ENCODE assay signal across 8 cellular contexts in the genomic region with DNA sequence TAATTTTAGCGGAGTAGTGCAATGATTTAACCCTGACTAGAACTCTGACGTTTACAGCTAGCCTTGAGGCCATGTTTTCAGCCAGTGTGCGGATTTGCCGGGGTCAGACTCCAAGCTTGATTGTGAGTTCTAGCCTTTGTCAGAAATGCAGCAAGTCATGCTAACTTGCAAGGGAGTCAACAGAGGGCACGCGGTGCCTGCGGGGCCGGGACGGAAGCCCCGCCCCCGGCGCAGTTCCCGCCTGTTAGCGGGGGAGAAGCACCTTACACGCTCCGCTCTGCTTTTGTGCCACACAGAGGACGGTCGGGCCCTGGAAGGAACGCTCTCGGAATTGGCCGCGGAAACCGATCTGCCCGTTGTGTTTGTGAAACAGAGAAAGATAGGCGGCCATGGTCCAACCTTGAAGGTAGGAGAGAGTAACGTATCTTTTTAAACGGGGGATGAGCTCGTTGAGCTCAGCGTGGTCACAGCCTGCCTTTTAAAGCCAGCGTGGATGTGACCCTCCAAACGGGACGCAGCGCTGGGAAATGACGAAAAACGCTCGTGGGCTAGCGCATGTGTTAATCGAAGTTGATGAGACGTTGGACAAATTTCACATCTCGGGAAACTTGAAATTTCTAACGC. TPM values are rescaled to one million over a fixed set of nuclear protein-coding genes. Genes with fewer than 3 reads are reported as not detected.
DNase-seq lines count a peak whose midpoint lies in the region; ATAC-seq, FAIRE-seq and TF ChIP-seq lines count a peak whose summit lies in the region.

No MANE protein-coding gene starts in this region.

- peak; percentile 73 for DNase-seq in NCI-H187 treated with DMSO at 0.1 percent for 48 hours (lab: John Stamatoyannopoulos, UW)
- peak; percentile 89 for DNase-seq in T-helper 2 cell treated with Interferon-gamma antibody and Interleukin-4, amounts not matched to agents 5 μg/mL and 100 μg/mL, for 36 hours (ENCODE audit: low spot score)
- DNase-seq in astrocyte (ENCODE audit: low read depth) = peak; percentile 71
- peak; percentile 89 for DNase-seq in hepatocyte (ENCODE audit: low spot score)
- DNase-seq in retina = peak; percentile 91

- peak overlapping the region; percentile 94 for H3K9ac ChIP-seq in astrocyte (ENCODE audit: low read length)

- H3K79me2 ChIP-seq in astrocyte (ENCODE audit: insufficient read depth, low read length) = peaks cover 66% of the 10 kb centered on the region
- peaks cover 56% of the 10 kb centered on the region for H3K79me2 ChIP-seq in hepatocyte

- peaks cover 28% of the 10 kb centered on the region for H3K4me1 Mint-ChIP-seq in T-helper 2 cell treated with Interferon-gamma antibody and Interleukin-4, amounts not matched to agents 5 μg/mL and 100 μg/mL, for 36 hours (ENCODE audit: low read depth)
- peaks cover 16% of the 10 kb centered on the region for H3K4me1 Mint-ChIP-seq in astrocyte (ENCODE audit: low read depth, unreplicated experiment)

- H3K27ac Mint-ChIP-seq in T-helper 2 cell treated with Interferon-gamma antibody and Interleukin-4, amounts not matched to agents 5 μg/mL and 100 μg/mL, for 36 hours = peak overlapping the region; percentile 99
- peak overlapping the region; percentile 100 for H3K27ac Mint-ChIP-seq in astrocyte (ENCODE audit: unreplicated experiment)

- no peaks in the 10 kb centered on the region for H3K27me3 Mint-ChIP-seq in T-helper 2 cell treated with Interferon-gamma antibody and Interleukin-4, amounts not matched to agents 5 μg/mL and 100 μg/mL, for 36 hours (ENCODE audit: low read depth)
- H3K27me3 Mint-ChIP-seq in astrocyte (ENCODE audit: low read depth, unreplicated experiment) = no peaks in the 10 kb centered on the region

- no peaks in the 10 kb centered on the region for H3K9me2 ChIP-seq in hepatocyte (replicated peaks; ENCODE audit: insufficient read depth)

- H3K4me3 ChIP-seq in astrocyte (ENCODE audit: insufficient read depth, low read depth, low read length) (peak overlapping the region; percentile 95), hepatocyte (peak overlapping the region; percentile 78)

- no peaks in the 10 kb centered on the region for H3K9me3 Mint-ChIP-seq in T-helper 2 cell treated with Interferon-gamma antibody and Interleukin-4, amounts not matched to agents 5 μg/mL and 100 μg/mL, for 36 hours
- no peaks in the 10 kb centered on the region for H3K9me3 Mint-ChIP-seq in astrocyte (ENCODE audit: unreplicated experiment)

- FAIRE-seq in astrocyte (lab: Jason Lieb, UNC) = no peak

- peaks cover 28% of the 10 kb centered on the region for H3K36me3 Mint-ChIP-seq in T-helper 2 cell treated with Interferon-gamma antibody and Interleukin-4, amounts not matched to agents 5 μg/mL and 100 μg/mL, for 36 hours (ENCODE audit: low read depth)
- peaks cover 3% of the 10 kb centered on the region for H3K36me3 Mint-ChIP-seq in astrocyte (ENCODE audit: low read depth, unreplicated experiment)

- peaks cover 13% of the 10 kb centered on the region for H3K36me3 ChIP-seq in astrocyte (ENCODE audit: insufficient read depth, low read length)
- no peaks in the 10 kb centered on the region for H3K36me3 ChIP-seq in hepatocyte (replicated peaks; ENCODE audit: insufficient read depth, low read depth)

- H3K9me3 ChIP-seq in astrocyte (ENCODE audit: insufficient read depth, low read depth, low read length) (no peaks in the 10 kb centered on the region), hepatocyte (ENCODE audit: low read depth) (no peaks in the 10 kb centered on the region)

- no peaks in the 10 kb centered on the region for H3K27me3 ChIP-seq in astrocyte (ENCODE audit: insufficient read depth, low read length)
- H3K27me3 ChIP-seq in hepatocyte = no peaks in the 10 kb centered on the region

- TF ChIP-seq POLR2A in GM15510 (IDR thresholded peaks at IDR 0.05; ENCODE audit: borderline replicate concordance, extremely low read depth, insufficient read length) = peak; percentile 73

- peak overlapping the region; percentile 58 for H3K27ac ChIP-seq in astrocyte (ENCODE audit: low read depth, low read length)
- H3K27ac ChIP-seq in hepatocyte = peak overlapping the region; percentile 95

- WGBS in hepatocyte (ENCODE audit: low lambda C conversion rate, missing lambda C conversion rate) = 1% methylated on average over 41 of the region's 41 CpGs

- peak overlapping the region; percentile 99 for H3K4me3 Mint-ChIP-seq in T-helper 2 cell treated with Interferon-gamma antibody and Interleukin-4, amounts not matched to agents 5 μg/mL and 100 μg/mL, for 36 hours
- H3K4me3 Mint-ChIP-seq in astrocyte (ENCODE audit: unreplicated experiment) = peak overlapping the region; percentile 96

- H4K20me1 ChIP-seq in astrocyte (ENCODE audit: insufficient read depth, low read length) (peaks cover 57% of the 10 kb centered on the region), hepatocyte (ENCODE audit: insufficient read depth, poor library complexity, severe bottlenecking) (peaks cover 16% of the 10 kb centered on the region)

- H2AFZ ChIP-seq in astrocyte (ENCODE audit: low read depth, low read length) (no peak overlapping the region), hepatocyte (peak overlapping the region; percentile 59)

- ATAC-seq in HG02943 (IDR thresholded peaks at IDR 0.05; ENCODE audit: low read depth, unreplicated experiment) (peak; percentile 41), GM18870 (IDR thresholded peaks at IDR 0.05; ENCODE audit: unreplicated experiment) (no peak)

- no peak for TF ChIP-seq CTCF in astrocyte (IDR thresholded peaks at IDR 0.05; ENCODE audit: insufficient read depth, low read depth, low read length)
- no peak for TF ChIP-seq CTCF in hepatocyte (IDR thresholded peaks at IDR 0.05; ENCODE audit: poor library complexity)

- H3K4me2 ChIP-seq in astrocyte (ENCODE audit: low read length) = peak overlapping the region; percentile 87
- H3K4me2 ChIP-seq in hepatocyte = peak overlapping the region; percentile 86

- H3K4me1 ChIP-seq in astrocyte (ENCODE audit: insufficient read depth, low read length) (peaks cover 23% of the 10 kb centered on the region), hepatocyte (ENCODE audit: insufficient read depth) (peaks cover 17% of the 10 kb centered on the region)

RNA-seq across cellular contexts. Expression of gene EID3, which starts 14.8 kb away (rescaled TPM):
- total RNA-seq in astrocyte = 1.9 TPM in 2 replicates
- 8.0 and 10.1 TPM in 2 replicates for total RNA-seq in hepatocyte
- 1.7 and 3.8 TPM in 2 replicates for polyA plus RNA-seq in hepatocyte
